9 cellular contexts compared by ENCODE assay signal in genomic region chr1:12177156-12177998, GRCh38. TPM values are rescaled to one million over a fixed set of nuclear protein-coding genes. Genes with fewer than 3 reads are reported as not detected.
A peak's percentile ranks its signal among the peaks of the same experiment; 100 is the strongest.
DNase-seq lines count a peak whose midpoint lies in the region; ATAC-seq, FAIRE-seq and TF ChIP-seq lines count a peak whose summit lies in the region.
"Had no signal": no experiment of that assay in that cellular context is flagged by ENCODE, and none has a peak within 500 bp of the region (broad histone marks: within the 10 kb centered on the region; RNA-seq: fewer than 3 reads in every experiment).

No MANE protein-coding gene starts in this region.

- DNase-seq in activated CD4-positive, alpha-beta T cell treated with anti-CD3 and anti-CD28 coated beads for 48 hours: peak; percentile 48
- DNase-seq in activated CD4-positive, alpha-beta T cell treated with anti-CD3 and anti-CD28 coated beads for 1 hour: no peak
- peak; percentile 56 for DNase-seq in activated CD4-positive, alpha-beta memory T cell treated with anti-CD3 and anti-CD28 coated beads for 36 hours
- no peak for DNase-seq in fibroblast of lung (ENCODE audit: low read depth in 2 of 2)
- DNase-seq in stimulated activated naive CD8-positive, alpha-beta T cell treated with anti-CD3 and anti-CD28 coated beads, Interleukin-15, amount 100 ng/mL, for 72 hours: peak in 1 of 2 donors; percentile 40
- DNase-seq in posterior vena cava (ENCODE audit: low spot score): no peak
- no peak for DNase-seq in H54 (ENCODE audit: insufficient read length, low spot score)
- DNase-seq in NCI-H1092 treated with DMSO at 0.1 percent for 48 hours (lab: John Stamatoyannopoulos, UW): no peak

- FAIRE-seq in H54 (lab: Jason Lieb, UNC): no peak

- no peak for TF ChIP-seq CTCF in fibroblast of lung (conservative IDR thresholded peaks at IDR 0.05 in 1 of 2, IDR thresholded peaks at IDR 0.05 in 1 of 2; ENCODE audit: low read depth in 1 of 2, low read length in 2 of 2)

- H3K4me3 ChIP-seq in fibroblast of lung (replicated peaks in 1 of 4; ENCODE audit: control extremely low read depth in 1 of 4, insufficient read depth in 1 of 4, low read depth in 3 of 4, low read length in 4 of 4): no peak overlapping the region

- POLR2A ChIA-PET in activated CD4-positive, alpha-beta memory T cell treated with anti-CD3 and anti-CD28 coated beads for 36 hours (lab: Charles Lee): interaction anchor here (0.7 to 3.9 kb wide), 12 partner anchors 9 to 269 kb away, joined by 3 to 28 read pairs (median 14); partner anchors contain the start of gene TNFRSF1B

- H3K27ac ChIP-seq in fibroblast of lung (ENCODE audit: insufficient read depth, low read length): peak overlapping the region; percentile 85
- H3K27ac ChIP-seq: parathyroid adenoma had no signal

- peak overlapping the region; percentile 94 for H3K27ac Mint-ChIP-seq in activated CD4-positive, alpha-beta memory T cell treated with anti-CD3 and anti-CD28 coated beads for 36 hours
- peak overlapping the region; percentile 95 to 97 for H3K27ac Mint-ChIP-seq in stimulated activated naive CD8-positive, alpha-beta T cell treated with anti-CD3 and anti-CD28 coated beads, Interleukin-15, amount 100 ng/mL, for 72 hours

- H3K4me1 ChIP-seq in fibroblast of lung (ENCODE audit: control insufficient read depth, extremely low read depth, insufficient read depth, low read length): peaks cover 43% of the 10 kb centered on the region
- H3K4me1 ChIP-seq: parathyroid adenoma had no signal

- intact Hi-C loops in activated CD4-positive, alpha-beta memory T cell treated with anti-CD3 and anti-CD28 coated beads for 36 hours (cut with micrococcal nuclease): loop anchor here (5.0 to 10.0 kb wide), 6 partner anchors 110 to 370 kb away; partner anchors contain the start of genes CLCN6 and MTHFR
- intact Hi-C loops in posterior vena cava (cut with DNase I): no loop called here

- peak overlapping the region; percentile 54 for H3K4me3 Mint-ChIP-seq in activated CD4-positive, alpha-beta memory T cell treated with anti-CD3 and anti-CD28 coated beads for 36 hours
- H3K4me3 Mint-ChIP-seq in stimulated activated naive CD8-positive, alpha-beta T cell treated with anti-CD3 and anti-CD28 coated beads, Interleukin-15, amount 100 ng/mL, for 72 hours: peak overlapping the region; percentile 84 to 86

- H3K4me1 Mint-ChIP-seq in activated CD4-positive, alpha-beta memory T cell treated with anti-CD3 and anti-CD28 coated beads for 36 hours (ENCODE audit: low read depth): peaks cover 94% of the 10 kb centered on the region
- peaks cover 100% of the 10 kb centered on the region for H3K4me1 Mint-ChIP-seq in stimulated activated naive CD8-positive, alpha-beta T cell treated with anti-CD3 and anti-CD28 coated beads, Interleukin-15, amount 100 ng/mL, for 72 hours

- no peaks in the 10 kb centered on the region for H3K9me3 Mint-ChIP-seq in activated CD4-positive, alpha-beta memory T cell treated with anti-CD3 and anti-CD28 coated beads for 36 hours
- H3K9me3 Mint-ChIP-seq in stimulated activated naive CD8-positive, alpha-beta T cell treated with anti-CD3 and anti-CD28 coated beads, Interleukin-15, amount 100 ng/mL, for 72 hours: no peaks in the 10 kb centered on the region

- peaks cover 1% of the 10 kb centered on the region for H3K36me3 ChIP-seq in fibroblast of lung (ENCODE audit: control insufficient read depth, insufficient read depth, low read length)

- peaks cover 14% of the 10 kb centered on the region for H3K36me3 Mint-ChIP-seq in activated CD4-positive, alpha-beta memory T cell treated with anti-CD3 and anti-CD28 coated beads for 36 hours

- H2AFZ ChIP-seq in fibroblast of lung (ENCODE audit: low read length): no peak overlapping the region
- H2AFZ ChIP-seq: parathyroid adenoma had no signal

- H3K9me3 ChIP-seq in fibroblast of lung (ENCODE audit: control insufficient read depth, insufficient read depth, low read depth, low read length): no peaks in the 10 kb centered on the region

- peak overlapping the region; percentile 75 for H3K4me2 ChIP-seq in fibroblast of lung (ENCODE audit: extremely low read depth, insufficient read depth, low read length)

- no peak for TF ChIP-seq POLR2A in H54 (IDR thresholded peaks at IDR 0.05; ENCODE audit: low read depth, low read length)

- CTCF ChIA-PET in activated CD4-positive, alpha-beta memory T cell treated with anti-CD3 and anti-CD28 coated beads for 36 hours (lab: Charles Lee): interaction anchor here (0.6 to 13.5 kb wide), 14 partner anchors 8 to 109 kb away, joined by 3 to 168 read pairs (median 4); partner anchors contain the start of gene TNFRSF1B

- H3K9ac ChIP-seq in fibroblast of lung (ENCODE audit: insufficient read depth, low read length): no peak overlapping the region
- H3K9ac ChIP-seq: parathyroid adenoma had no signal

- no peaks in the 10 kb centered on the region for H4K20me1 ChIP-seq in fibroblast of lung (ENCODE audit: control insufficient read depth, extremely low read depth, insufficient read depth, low read length)

- no peaks in the 10 kb centered on the region for H3K27me3 ChIP-seq in fibroblast of lung (ENCODE audit: control insufficient read depth, insufficient read depth, low read length)

- H3K27me3 Mint-ChIP-seq in activated CD4-positive, alpha-beta memory T cell treated with anti-CD3 and anti-CD28 coated beads for 36 hours: no peaks in the 10 kb centered on the region
- H3K27me3 Mint-ChIP-seq in stimulated activated naive CD8-positive, alpha-beta T cell treated with anti-CD3 and anti-CD28 coated beads, Interleukin-15, amount 100 ng/mL, for 72 hours: no peaks in the 10 kb centered on the region

- H3K79me2 ChIP-seq in fibroblast of lung (ENCODE audit: control insufficient read depth, insufficient read depth, low read length): peaks cover 41% of the 10 kb centered on the region
- H3K79me2 ChIP-seq: parathyroid adenoma had no signal

- ATAC-seq in stimulated activated naive CD8-positive, alpha-beta T cell treated with anti-CD3 and anti-CD28 coated beads, Interleukin-15, amount 100 ng/mL, for 72 hours: peak; percentile 1

RNA-seq across cellular contexts. Expression of gene TNFRSF1B, which starts 10.6 kb away (rescaled TPM):
- total RNA-seq in activated CD4-positive, alpha-beta memory T cell treated with anti-CD3 and anti-CD28 coated beads for 36 hours: 100 to 1,000 TPM; 201 to 211 TPM
- total RNA-seq in fibroblast of lung: 23.9 and 24.8 TPM in 2 replicates
- 14.8 and 27.5 TPM in 2 replicates for polyA plus RNA-seq in fibroblast of lung
- polyA plus RNA-seq in fibroblast of lung (2012): 20.5 and 37.0 TPM in 2 replicates
- polyA minus RNA-seq in fibroblast of lung (ENCODE audit: low replicate concordance): 43.1 and 95.0 TPM in 2 replicates
- 10 to 100 TPM; 37.6 to 38.1 TPM for total RNA-seq in posterior vena cava

RNA-seq across cellular contexts. Expression of gene VPS13D, which starts 52.5 kb away (rescaled TPM):
- 10 to 100 TPM; 25.0 to 25.4 TPM for total RNA-seq in activated CD4-positive, alpha-beta memory T cell treated with anti-CD3 and anti-CD28 coated beads for 36 hours
- total RNA-seq in fibroblast of lung (30.6 and 40.0 TPM in 2 replicates), posterior vena cava (10 to 100 TPM; 74.9 to 96.7 TPM)
- polyA plus RNA-seq in fibroblast of lung: 14.6 and 14.8 TPM in 2 replicates
- 9.8 and 11.0 TPM in 2 replicates for polyA plus RNA-seq in fibroblast of lung (2012)
- polyA minus RNA-seq in fibroblast of lung (ENCODE audit: low replicate concordance): 34.4 and 38.0 TPM in 2 replicates

Comparison
In these comparisons a context has a peak if more than half of its experiments do, and no peak if none do; other contexts are left out.
1. DNase-seq: peak in activated CD4-positive, alpha-beta T cell treated with anti-CD3 and anti-CD28 coated beads for 48 hours (single experiment) and activated CD4-positive, alpha-beta memory T cell treated with anti-CD3 and anti-CD28 coated beads for 36 hours (single experiment); none in activated CD4-positive, alpha-beta T cell treated with anti-CD3 and anti-CD28 coated beads for 1 hour (single experiment), fibroblast of lung (0 of 2), posterior vena cava (single experiment), H54 (single experiment) and NCI-H1092 treated with DMSO at 0.1 percent for 48 hours (single experiment).